In genomic region chrX:8755116-8755515, GRCh38 we compare ENCODE assay signal across 16 cellular contexts. TPM values are rescaled to one million over a fixed set of nuclear protein-coding genes. Genes with fewer than 3 reads are reported as not detected.
DNase-seq lines count a peak whose midpoint lies in the region; ATAC-seq and TF ChIP-seq lines count a peak whose summit lies in the region.
"Had no signal": no experiment of that assay in that cellular context is flagged by ENCODE, and none has a peak within 500 bp of the region (broad histone marks: within the 10 kb centered on the region; RNA-seq: fewer than 3 reads in every experiment).

No MANE protein-coding gene starts in this region.

- no peaks in the 10 kb centered on the region for H3K36me3 Mint-ChIP-seq in activated naive CD8-positive, alpha-beta T cell treated with anti-CD3 and anti-CD28 coated beads for 36 hours
- no peaks in the 10 kb centered on the region for H3K36me3 Mint-ChIP-seq in activated naive CD8-positive, alpha-beta T cell treated with anti-CD3 and anti-CD28 coated beads, Interleukin-2, amount 50 U/mL, for 24 hours (ENCODE audit: low read depth)
- no peaks in the 10 kb centered on the region for H3K36me3 Mint-ChIP-seq in activated CD4-positive, alpha-beta T cell treated with anti-CD3 and anti-CD28 coated beads, Interleukin-2, amount 10 ng/mL, durations not matched to agents 24 days and 14 days (ENCODE audit: low read depth)

- no peak for ATAC-seq in activated naive CD8-positive, alpha-beta T cell treated with anti-CD3 and anti-CD28 coated beads, Interleukin-2, amount 50 U/mL, for 24 hours
- ATAC-seq in GM21367 (IDR thresholded peaks at IDR 0.05; ENCODE audit: unreplicated experiment) (no peak), GM18861 (IDR thresholded peaks at IDR 0.05; ENCODE audit: unreplicated experiment) (no peak)

- H3K4me1 Mint-ChIP-seq in activated naive CD8-positive, alpha-beta T cell treated with anti-CD3 and anti-CD28 coated beads for 36 hours: peaks cover 2% of the 10 kb centered on the region
- H3K4me1 Mint-ChIP-seq in activated naive CD8-positive, alpha-beta T cell treated with anti-CD3 and anti-CD28 coated beads, Interleukin-2, amount 50 U/mL, for 24 hours: no peaks in the 10 kb centered on the region
- no peaks in the 10 kb centered on the region for H3K4me1 Mint-ChIP-seq in activated CD4-positive, alpha-beta T cell treated with anti-CD3 and anti-CD28 coated beads, Interleukin-2, amount 10 ng/mL, durations not matched to agents 24 days and 14 days

- peak; percentile 9 for TF ChIP-seq CTCF in foreskin fibroblast (IDR thresholded peaks at IDR 0.05; ENCODE audit: low read depth, low read length)

- peak; percentile 12 for DNase-seq in activated naive CD8-positive, alpha-beta T cell treated with anti-CD3 and anti-CD28 coated beads for 36 hours
- DNase-seq in activated naive CD8-positive, alpha-beta T cell treated with anti-CD3 and anti-CD28 coated beads, Interleukin-2, amount 50 U/mL, for 24 hours: no peak
- peak; percentile 1 for DNase-seq in NCI-H226
- no peak for DNase-seq in foreskin fibroblast
- DNase-seq in activated CD4-positive, alpha-beta T cell treated with anti-CD3 and anti-CD28 coated beads, Interleukin-2, amount 10 ng/mL, durations not matched to agents 24 days and 14 days: no peak
- no peak for DNase-seq in germinal center (ENCODE audit: low spot score)
- DNase-seq: activated naive CD4-positive, alpha-beta T cell treated with anti-CD3 and anti-CD28 coated beads, Interleukin-2, amount 50 U/mL, for 16 hours; MG63; ovary; uterus had no signal

- H3K9me3 Mint-ChIP-seq in activated naive CD8-positive, alpha-beta T cell treated with anti-CD3 and anti-CD28 coated beads for 36 hours: no peaks in the 10 kb centered on the region
- H3K9me3 Mint-ChIP-seq in activated naive CD8-positive, alpha-beta T cell treated with anti-CD3 and anti-CD28 coated beads, Interleukin-2, amount 50 U/mL, for 24 hours: peaks cover 4% of the 10 kb centered on the region
- no peaks in the 10 kb centered on the region for H3K9me3 Mint-ChIP-seq in activated CD4-positive, alpha-beta T cell treated with anti-CD3 and anti-CD28 coated beads, Interleukin-2, amount 10 ng/mL, durations not matched to agents 24 days and 14 days

- H3K4me3 Mint-ChIP-seq in activated naive CD8-positive, alpha-beta T cell treated with anti-CD3 and anti-CD28 coated beads for 36 hours: no peak overlapping the region
- H3K4me3 Mint-ChIP-seq in activated naive CD8-positive, alpha-beta T cell treated with anti-CD3 and anti-CD28 coated beads, Interleukin-2, amount 50 U/mL, for 24 hours: no peak overlapping the region
- no peak overlapping the region for H3K4me3 Mint-ChIP-seq in activated CD4-positive, alpha-beta T cell treated with anti-CD3 and anti-CD28 coated beads, Interleukin-2, amount 10 ng/mL, durations not matched to agents 24 days and 14 days

- H3K27me3 Mint-ChIP-seq in activated naive CD8-positive, alpha-beta T cell treated with anti-CD3 and anti-CD28 coated beads for 36 hours: no peaks in the 10 kb centered on the region
- H3K27me3 Mint-ChIP-seq in activated naive CD8-positive, alpha-beta T cell treated with anti-CD3 and anti-CD28 coated beads, Interleukin-2, amount 50 U/mL, for 24 hours: peaks cover 2% of the 10 kb centered on the region
- no peaks in the 10 kb centered on the region for H3K27me3 Mint-ChIP-seq in activated CD4-positive, alpha-beta T cell treated with anti-CD3 and anti-CD28 coated beads, Interleukin-2, amount 10 ng/mL, durations not matched to agents 24 days and 14 days

- H3K4me3 ChIP-seq in foreskin fibroblast (ENCODE audit: low read depth in 1 of 2, low read length in 2 of 2): no peak overlapping the region
- H3K4me3 ChIP-seq: BLaER1 treated with 17β-estradiol and CSF1 and Interleukin-3, amounts not matched to agents 10 nM and 100 nM; coronary artery; MG63; ovary; uterus had no signal

- intact Hi-C loops in activated CD4-positive, alpha-beta T cell treated with anti-CD3 and anti-CD28 coated beads, Interleukin-2, amount 10 ng/mL, durations not matched to agents 24 days and 14 days (cut with micrococcal nuclease): no loop called here

- no peak overlapping the region for H3K27ac Mint-ChIP-seq in activated naive CD8-positive, alpha-beta T cell treated with anti-CD3 and anti-CD28 coated beads for 36 hours
- H3K27ac Mint-ChIP-seq in activated naive CD8-positive, alpha-beta T cell treated with anti-CD3 and anti-CD28 coated beads, Interleukin-2, amount 50 U/mL, for 24 hours: no peak overlapping the region
- H3K27ac Mint-ChIP-seq in activated CD4-positive, alpha-beta T cell treated with anti-CD3 and anti-CD28 coated beads, Interleukin-2, amount 10 ng/mL, durations not matched to agents 24 days and 14 days: no peak overlapping the region

RNA-seq across cellular contexts. Expression of gene ANOS1, which starts 23.2 kb away (rescaled TPM):
- not detected for total RNA-seq in activated naive CD8-positive, alpha-beta T cell treated with anti-CD3 and anti-CD28 coated beads for 36 hours
- not detected in 2 replicates for total RNA-seq in activated CD4-positive, alpha-beta T cell treated with anti-CD3 and anti-CD28 coated beads, Interleukin-2, amount 10 ng/mL, durations not matched to agents 24 days and 14 days

RNA-seq across cellular contexts. Expression of gene FAM9A, which starts 46.1 kb away (rescaled TPM):
- not detected for total RNA-seq in activated naive CD8-positive, alpha-beta T cell treated with anti-CD3 and anti-CD28 coated beads for 36 hours
- not detected in 2 replicates for total RNA-seq in activated CD4-positive, alpha-beta T cell treated with anti-CD3 and anti-CD28 coated beads, Interleukin-2, amount 10 ng/mL, durations not matched to agents 24 days and 14 days
- total RNA-seq: fibroblast of villous mesenchyme, lower leg skin, ovary, uterus had no signal

Comparison
In these comparisons a context has a peak if more than half of its experiments do, and no peak if none do; other contexts are left out.
1. DNase-seq: peak in activated naive CD8-positive, alpha-beta T cell treated with anti-CD3 and anti-CD28 coated beads for 36 hours (single experiment) and NCI-H226 (single experiment); none in activated naive CD8-positive, alpha-beta T cell treated with anti-CD3 and anti-CD28 coated beads, Interleukin-2, amount 50 U/mL, for 24 hours (single experiment), foreskin fibroblast (0 of 2), activated CD4-positive, alpha-beta T cell treated with anti-CD3 and anti-CD28 coated beads, Interleukin-2, amount 10 ng/mL, durations not matched to agents 24 days and 14 days (single experiment) and germinal center (single experiment).